In the genomic region with DNA sequence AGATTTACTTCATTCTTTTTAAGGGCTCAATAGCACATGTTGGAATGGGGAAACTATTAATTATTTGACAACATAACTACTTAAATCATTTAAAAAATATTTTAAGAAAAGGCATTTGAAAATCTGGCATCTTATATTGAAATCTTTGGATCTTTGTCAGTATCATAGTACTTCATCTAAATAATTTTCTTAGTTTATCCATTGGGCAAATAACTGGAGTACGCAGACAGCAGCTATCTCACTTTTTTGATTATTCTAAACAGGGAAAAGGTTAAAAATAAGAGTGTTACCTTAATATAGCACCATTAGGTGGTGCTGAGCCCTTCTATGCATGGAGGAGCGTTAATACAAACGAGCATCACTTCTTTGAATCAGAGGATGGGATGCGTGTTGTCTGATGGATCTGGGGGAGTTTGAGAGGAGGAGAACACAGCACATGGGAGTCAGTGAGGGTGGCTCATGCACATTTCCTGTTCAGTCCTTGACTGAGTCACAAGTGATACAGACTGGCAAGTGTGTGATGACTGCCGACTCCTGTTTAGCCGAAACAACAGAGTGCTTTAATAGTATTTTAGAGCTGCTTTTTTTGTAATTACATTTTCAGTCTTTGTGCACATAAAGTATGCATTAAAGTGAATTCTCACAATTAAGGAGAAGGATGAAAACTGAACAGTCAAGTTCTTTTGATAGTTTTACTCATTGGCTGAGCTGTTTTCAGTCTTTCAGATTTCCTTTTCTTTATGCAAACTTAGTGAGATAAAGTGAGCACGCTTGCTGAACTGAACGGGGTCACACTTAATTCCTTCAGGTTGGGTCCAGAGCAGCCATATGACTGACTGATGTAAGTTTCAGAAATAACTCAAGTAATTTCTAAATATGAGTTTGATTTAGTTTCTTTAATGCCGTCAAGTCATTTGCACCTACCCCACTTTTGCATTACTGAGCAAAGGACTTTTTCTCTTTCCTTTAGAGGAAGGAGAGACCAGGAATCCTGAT, we compare ENCODE assay signal across 8 cellular contexts.
DNase-seq lines count a peak whose midpoint lies in the region; ATAC-seq and TF ChIP-seq lines count a peak whose summit lies in the region.

No MANE protein-coding gene starts in this region.

- no peak for TF ChIP-seq POLR2A in NB4 (IDR thresholded peaks at IDR 0.05; ENCODE audit: extremely low read depth, insufficient read length)

- in situ Hi-C loops in GM23248 (cut with MboI) = no loop called here

- peak overlapping the region; percentile 32; the same call in 1 of the 2 replicates for H2AFZ ChIP-seq in GM23248

- peaks cover 71% of the 10 kb centered on the region for H3K79me2 ChIP-seq in GM23248 (ENCODE audit: insufficient read depth)

- DNase-seq in EL = peak; percentile 85
- peak; percentile 95 for DNase-seq in GM23248
- peak; percentile 75 for DNase-seq in NB4 (ENCODE audit: low read depth)
- peak; percentile 32 for DNase-seq in activated T-cell treated with anti-CD3 and anti-CD28 coated beads, Interleukin-2, amount 50 U/mL, for 1 hour
- peak; percentile 76 to 87 for DNase-seq in foreskin keratinocyte
- DNase-seq in stimulated activated CD4-positive, alpha-beta T cell treated with anti-CD3 and anti-CD28 coated beads, Interleukin-1b, Interleukin-23, amount 100 ng/mL, for 24 hours (ENCODE audit: low read depth in 4 of 4, low spot score in 1 of 4) = peak; percentile 13 to 51 (median 36)
- no peak for DNase-seq in SKM-1 (lab: John Stamatoyannopoulos, UW; ENCODE audit: unreplicated experiment)
- DNase-seq in NCI-H1105 treated with DMSO at 0.1 percent for 48 hours (lab: John Stamatoyannopoulos, UW) = no peak

- no peaks in the 10 kb centered on the region for H3K9me2 ChIP-seq in GM23248 (ENCODE audit: insufficient read depth)

- peak overlapping the region; percentile 60 for H3K9ac ChIP-seq in GM23248

- H3K27me3 ChIP-seq in GM23248 (replicated peaks; ENCODE audit: insufficient read depth) (no peaks in the 10 kb centered on the region), foreskin keratinocyte (no peaks in the 10 kb centered on the region)

- TF ChIP-seq CTCF in NB4 (IDR thresholded peaks at IDR 0.05; ENCODE audit: low read depth, low read length) (no peak), foreskin keratinocyte (conservative IDR thresholded peaks at IDR 0.05) (peak; percentile 70)

- peaks cover 25% of the 10 kb centered on the region for H3F3A ChIP-seq in GM23248 (ENCODE audit: insufficient read depth)

- peak overlapping the region; percentile 79 for H3K4me2 ChIP-seq in GM23248 (ENCODE audit: unreplicated experiment)

- H4K20me1 ChIP-seq in GM23248 (ENCODE audit: insufficient read depth) = no peaks in the 10 kb centered on the region

- H3K9me3 ChIP-seq in GM23248 (ENCODE audit: low read depth) = no peaks in the 10 kb centered on the region

- peak; percentile 98 for ATAC-seq in foreskin keratinocyte

- H3K27ac ChIP-seq in GM23248 (peak overlapping the region; percentile 84), foreskin keratinocyte (peak overlapping the region; percentile 70)

- WGBS in GM23248 (ENCODE audit: low coverage in 1 of 2, low lambda C conversion rate in 2 of 2, missing lambda C conversion rate in 2 of 2), 2 experiments = 34 to 35% methylated on average over 9 of the region's 9 CpGs

- H3K4me1 ChIP-seq in GM23248 (ENCODE audit: insufficient read depth) (peaks cover 25% of the 10 kb centered on the region), foreskin keratinocyte (peaks cover 13% of the 10 kb centered on the region)

- no peaks in the 10 kb centered on the region for H3K36me3 ChIP-seq in GM23248 (ENCODE audit: low read depth)

- peak overlapping the region; percentile 59 for H3K4me3 ChIP-seq in GM23248
- H3K4me3 ChIP-seq in NB4 (ENCODE audit: low read depth, low read length) = no peak overlapping the region

Comparison
In these comparisons a context has a peak if more than half of its experiments do, and no peak if none do; other contexts are left out.
1. DNase-seq: peak in EL (single experiment), GM23248 (single experiment), NB4 (single experiment), activated T-cell treated with anti-CD3 and anti-CD28 coated beads, Interleukin-2, amount 50 U/mL, for 1 hour (single experiment), foreskin keratinocyte (2 of 2) and stimulated activated CD4-positive, alpha-beta T cell treated with anti-CD3 and anti-CD28 coated beads, Interleukin-1b, Interleukin-23, amount 100 ng/mL, for 24 hours (4 of 4); none in SKM-1 (single experiment) and NCI-H1105 treated with DMSO at 0.1 percent for 48 hours (single experiment).